12 cellular contexts compared by ENCODE assay signal in the genomic region with DNA sequence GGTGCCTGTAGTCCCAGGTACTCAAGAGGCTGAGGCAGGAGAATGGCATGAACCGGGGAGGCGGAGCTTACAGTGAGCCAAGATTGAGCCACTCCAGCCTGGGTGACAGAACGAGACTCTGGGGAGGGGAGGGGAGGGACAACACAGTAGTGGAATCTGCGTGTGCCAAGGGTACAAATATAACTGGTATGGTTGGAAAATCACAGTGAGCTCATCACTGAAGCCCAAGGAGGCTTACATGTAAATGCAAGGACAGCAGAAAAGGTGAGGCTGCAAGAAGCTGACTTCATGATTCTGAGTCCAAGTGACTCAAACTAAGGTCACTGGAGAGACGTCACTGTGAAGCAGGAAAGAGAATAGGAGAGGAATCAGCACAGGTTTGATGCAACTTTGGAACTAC. TPM values are rescaled to one million over a fixed set of nuclear protein-coding genes. Genes with fewer than 3 reads are reported as not detected.
DNase-seq lines count a peak whose midpoint lies in the region; ATAC-seq, FAIRE-seq and TF ChIP-seq lines count a peak whose summit lies in the region.
"Had no signal": no experiment of that assay in that cellular context is flagged by ENCODE, and none has a peak within 500 bp of the region (broad histone marks: within the 10 kb centered on the region; RNA-seq: fewer than 3 reads in every experiment).

No MANE protein-coding gene starts in this region.

- H2BK5ac ChIP-seq in IMR-90 (ENCODE audit: low read depth, low read length, poor library complexity, severe bottlenecking): no peak overlapping the region

- no peak overlapping the region for H4K91ac ChIP-seq in IMR-90 (ENCODE audit: insufficient read depth, low read depth, low read length)

- H3K27ac Mint-ChIP-seq in effector memory CD8-positive, alpha-beta T cell: no peak overlapping the region
- H3K27ac Mint-ChIP-seq: B cell had no signal

- ATAC-seq in A549: peak; percentile 71 to 92
- ATAC-seq in IMR-90 (ENCODE audit: low read depth): peak; percentile 22; the same call in 1 of the 2 replicates
- no peak for ATAC-seq in effector memory CD8-positive, alpha-beta T cell (replicated peaks)
- no peak for ATAC-seq in HG02588 (IDR thresholded peaks at IDR 0.05; ENCODE audit: unreplicated experiment)

- H3K18ac ChIP-seq in IMR-90 (ENCODE audit: low read depth, low read length): no peak overlapping the region

- no peak overlapping the region for H3K56ac ChIP-seq in IMR-90 (ENCODE audit: extremely low read depth, insufficient read depth, low read length)

- TF ChIP-seq CTCF in A549 (IDR thresholded peaks at IDR 0.05) (no peak), IMR-90 (conservative IDR thresholded peaks at IDR 0.05; ENCODE audit: low read depth, low read length) (no peak), mammary epithelial cell (conservative IDR thresholded peaks at IDR 0.05 in 1 of 2, IDR thresholded peaks at IDR 0.05 in 1 of 2; ENCODE audit: extremely low read depth in 1 of 2, insufficient read depth in 1 of 2, low read depth in 1 of 2, low read length in 2 of 2) (no peak), GM13977 (IDR thresholded peaks at IDR 0.05; ENCODE audit: extremely low read depth, insufficient read depth, missing control alignments) (no peak)

- H2BK20ac ChIP-seq in IMR-90 (ENCODE audit: low read depth, low read length): no peak overlapping the region

- no peak for FAIRE-seq in A549 (lab: Jason Lieb, UNC)

- dilution Hi-C loops in IMR-90 (cut with HindIII; ENCODE audit: low sequenced_read_pairs, unreplicated experiment) (no loop called here), mammary epithelial cell (cut with HindIII; ENCODE audit: low sequenced_read_pairs) (no loop called here)

- H3K14ac ChIP-seq in IMR-90 (replicated peaks; ENCODE audit: low read depth, low read length): no peak overlapping the region; the same call in 1 of the 2 replicates

- no peak for TF ChIP-seq RAD21 in A549 (conservative IDR thresholded peaks at IDR 0.05 in 1 of 2, IDR thresholded peaks at IDR 0.05 in 1 of 2)
- TF ChIP-seq RAD21 in IMR-90 (IDR thresholded peaks at IDR 0.05; ENCODE audit: low read length): no peak

- H3K4me2 ChIP-seq in A549: peak overlapping the region; percentile 78
- H3K4me2 ChIP-seq in IMR-90 (ENCODE audit: low read depth, low read length): no peak overlapping the region
- no peak overlapping the region for H3K4me2 ChIP-seq in mammary epithelial cell (ENCODE audit: insufficient read depth, low read depth, low read length)

- BruUV-seq in IMR-90 (replicated peaks; lab: Mats Ljungman, UMichigan) (no TSS peak), mammary epithelial cell (replicated peaks; lab: Mats Ljungman, UMichigan) (no TSS peak)

- H3K36me3 ChIP-seq in IMR-90 (ENCODE audit: control insufficient read depth, insufficient read depth, low read length): no peaks in the 10 kb centered on the region
- no peaks in the 10 kb centered on the region for H3K36me3 ChIP-seq in mammary epithelial cell (ENCODE audit: insufficient read depth, low read length)
- no peaks in the 10 kb centered on the region for H3K36me3 ChIP-seq in SJCRH30
- H3K36me3 ChIP-seq: esophagus muscularis mucosa had no signal

- H3K23ac ChIP-seq in IMR-90 (ENCODE audit: low read depth, low read length): no peak overlapping the region

- H3K9me3 Mint-ChIP-seq in effector memory CD8-positive, alpha-beta T cell: no peaks in the 10 kb centered on the region

- peaks cover 52% of the 10 kb centered on the region for H3K4me1 ChIP-seq in A549
- peaks cover 15% of the 10 kb centered on the region for H3K4me1 ChIP-seq in IMR-90 (ENCODE audit: control insufficient read depth, insufficient read depth, low read length)
- H3K4me1 ChIP-seq in mammary epithelial cell (ENCODE audit: insufficient read depth, low read length): peaks cover 42% of the 10 kb centered on the region
- H3K4me1 ChIP-seq in SJCRH30: no peaks in the 10 kb centered on the region

- TF ChIP-seq POLR2A in A549 (IDR thresholded peaks at IDR 0.05; ENCODE audit: low read length) (no peak), IMR-90 (IDR thresholded peaks at IDR 0.05; ENCODE audit: low read depth, low read length) (no peak)

- H3K9me3 ChIP-seq in A549 (no peaks in the 10 kb centered on the region), IMR-90 (ENCODE audit: control insufficient read depth, insufficient read depth, low read length) (no peaks in the 10 kb centered on the region), mammary epithelial cell (replicated peaks; ENCODE audit: insufficient read depth, low read length) (no peaks in the 10 kb centered on the region), SJCRH30 (replicated peaks) (no peaks in the 10 kb centered on the region)
- H3K9me3 ChIP-seq: esophagus muscularis mucosa had no signal

- H3K4ac ChIP-seq in IMR-90 (ENCODE audit: low read depth, low read length): no peak overlapping the region; the same call in 1 of the 2 replicates

- H2AFZ ChIP-seq in IMR-90 (replicated peaks; ENCODE audit: low read length, poor library complexity) (no peak overlapping the region), mammary epithelial cell (ENCODE audit: low read depth, low read length) (no peak overlapping the region)

- H4K20me1 ChIP-seq in IMR-90 (ENCODE audit: insufficient read depth, low read length) (peaks cover 24% of the 10 kb centered on the region), mammary epithelial cell (ENCODE audit: insufficient read depth, low read length) (no peaks in the 10 kb centered on the region)

- in situ Hi-C loops in IMR-90 (cut with MboI; ENCODE audit: low sequenced_read_pairs): no loop called here
- in situ Hi-C loops in mammary epithelial cell (cut with MboI; ENCODE audit: low sequenced_read_pairs in 2 of 2): no loop called here
- in situ Hi-C loops in GM13977 (cut with MboI; ENCODE audit: low pct_unique_long_range_greater_than_20kb, low sequenced_read_pairs, unreplicated experiment): no loop called here

- H3K4me1 Mint-ChIP-seq in effector memory CD8-positive, alpha-beta T cell (ENCODE audit: low read depth in 2 of 2): no peaks in the 10 kb centered on the region
- H3K4me1 Mint-ChIP-seq: B cell had no signal

- POLR2A ChIA-PET in A549 (lab: Yijun Ruan, JAX): interaction anchor here (1.1 kb wide), 2 partner anchors 8 to 10 kb away, joined by 3 to 6 read pairs; a partner anchor contains a TSS
- POLR2A ChIA-PET in IMR-90 (lab: Charles Lee; ENCODE audit: unreplicated experiment): no interaction called here

- peaks cover 88% of the 10 kb centered on the region for H3K79me2 ChIP-seq in mammary epithelial cell (ENCODE audit: insufficient read depth, low read length)

- TF ChIP-seq EP300 in A549 (IDR thresholded peaks at IDR 0.05): no peak

- no peak overlapping the region for H3K4me3 Mint-ChIP-seq in effector memory CD8-positive, alpha-beta T cell
- H3K4me3 Mint-ChIP-seq: B cell had no signal

- H2AK5ac ChIP-seq in IMR-90 (ENCODE audit: low read depth, low read length): no peak overlapping the region

- peak overlapping the region in 1 of 2 experiments; percentile 4; a peak in 1 of 4 replicates for H4K8ac ChIP-seq in IMR-90 (ENCODE audit: low read depth in 2 of 2, low read length in 2 of 2)

- peak overlapping the region; percentile 26 to 77; a peak in 5 of 6 replicates for H3K27ac ChIP-seq in A549
- no peak overlapping the region for H3K27ac ChIP-seq in IMR-90 (ENCODE audit: insufficient read depth, low read length)
- H3K27ac ChIP-seq in mammary epithelial cell (ENCODE audit: insufficient read depth, low read depth, low read length): peak overlapping the region; percentile 59
- H3K27ac ChIP-seq in SJCRH30: no peak overlapping the region
- H3K27ac ChIP-seq: esophagus muscularis mucosa had no signal

- peaks cover 19 to 52% of the 10 kb centered on the region in 2 experiments for H3K79me1 ChIP-seq in IMR-90 (ENCODE audit: low read depth in 1 of 2, low read length in 2 of 2)

- no peak overlapping the region for H4K5ac ChIP-seq in IMR-90 (ENCODE audit: low read depth, low read length)

- 44% methylated on average over 5 of the region's 5 CpGs for WGBS in A549 (ENCODE audit: missing lambda C conversion rate)
- WGBS in IMR-90 (ENCODE audit: extremely low coverage in 2 of 2, insufficient read length in 1 of 2), 2 experiments: 57% methylated on average over 4 of the region's 5 CpGs; no CpG with 5 or more reads in 1 of the 2 experiments
- 67% methylated on average over 3 of the region's 5 CpGs for WGBS in mammary epithelial cell (ENCODE audit: low coverage, missing lambda C conversion rate)

- intact Hi-C loops in IMR-90 (cut with micrococcal nuclease): no loop called here
- intact Hi-C loops in mammary epithelial cell (cut with micrococcal nuclease): loop anchor here (2.0 kb wide), 1 partner anchor 98 kb away; no protein-coding TSS in a partner anchor

- no peak overlapping the region for H2BK120ac ChIP-seq in IMR-90 (ENCODE audit: low read depth, low read length)

- no peak overlapping the region for H2AK9ac ChIP-seq in IMR-90 (replicated peaks; ENCODE audit: low read depth, low read length, poor library complexity)

- no peaks in the 10 kb centered on the region for H3K27me3 ChIP-seq in IMR-90 (ENCODE audit: control insufficient read depth, insufficient read depth, low read length)
- H3K27me3 ChIP-seq in mammary epithelial cell (ENCODE audit: insufficient read depth, low read length): no peaks in the 10 kb centered on the region
- H3K27me3 ChIP-seq in SJCRH30: no peaks in the 10 kb centered on the region
- H3K27me3 ChIP-seq: esophagus muscularis mucosa had no signal

- DNase-seq in A549 (ENCODE audit: low read depth in 1 of 2, low spot score in 1 of 2): peak; percentile 38 to 79
- DNase-seq in IMR-90: peak; percentile 92
- peak; percentile 95 for DNase-seq in mammary epithelial cell
- peak; percentile 98 for DNase-seq in kidney tubule cell (ENCODE audit: low spot score)
- DNase-seq in effector memory CD8-positive, alpha-beta T cell: no peak
- no peak for DNase-seq in GM13977 (ENCODE audit: low spot score)
- DNase-seq in SJCRH30: no peak
- DNase-seq: amygdala, H7 had no signal

- H3K9me1 ChIP-seq in IMR-90 (ENCODE audit: insufficient read depth, low read length): peaks cover 21% of the 10 kb centered on the region

- no peaks in the 10 kb centered on the region for H3K36me3 Mint-ChIP-seq in effector memory CD8-positive, alpha-beta T cell (ENCODE audit: insufficient read depth)

- H3K4me3 ChIP-seq in A549 (no peak overlapping the region), IMR-90 (ENCODE audit: insufficient read depth, low read depth, low read length) (no peak overlapping the region), mammary epithelial cell (replicated peaks in 1 of 3; ENCODE audit: insufficient read depth in 1 of 3, low read depth in 2 of 3, low read length in 3 of 3) (no peak overlapping the region), SJCRH30 (no peak overlapping the region)
- H3K4me3 ChIP-seq: esophagus muscularis mucosa had no signal

- H3K27me3 Mint-ChIP-seq in effector memory CD8-positive, alpha-beta T cell: peaks cover 52 to 70% of the 10 kb centered on the region in 2 donors

- CTCF ChIA-PET in A549 (lab: Yijun Ruan, JAX) (interaction anchor here (1.2 to 4.2 kb wide), 3 partner anchors 10 to 59 kb away, joined by 3 to 18 read pairs (median 4); no protein-coding TSS in a partner anchor), IMR-90 (lab: Yijun Ruan, JAX) (interaction anchor here (1.0 kb wide), 1 partner anchor 10 kb away, joined by 4 read pairs; no protein-coding TSS in a partner anchor), mammary epithelial cell (lab: Charles Lee; ENCODE audit: low non-redundant PET) (interaction anchor here (0.6 kb wide), 1 partner anchor 9 kb away, joined by 14 read pairs; a partner anchor contains a TSS)

- H3K9ac ChIP-seq in IMR-90 (ENCODE audit: low read depth, low read length) (no peak overlapping the region), mammary epithelial cell (ENCODE audit: insufficient read depth, low read length) (no peak overlapping the region)

- no peak overlapping the region for H2BK15ac ChIP-seq in IMR-90 (ENCODE audit: low read depth, low read length)

RNA-seq across cellular contexts. Expression of a gene that starts 9.2 kb away (rescaled TPM):
- 76.9 and 87.6 TPM in 2 replicates for polyA plus RNA-seq in A549 (2011; rRNA removed)
- polyA plus RNA-seq in A549 (2012; cell fraction: cytosol; rRNA removed): 23.1 and 28.0 TPM in 2 replicates
- 10.3 and 12.1 TPM in 2 replicates for polyA plus RNA-seq in A549 (2012; cell fraction: nucleus; rRNA removed)
- 84.8 to 95.0 TPM (median 93.1 TPM) in 3 replicates for polyA plus RNA-seq in A549 (2017; fragmentation: RNase III; extraction: RNeasy Plus Mini Kit Qiagen cat#74134 plus additional on column Dnase treatment)
- 46.9 and 49.9 TPM in 2 replicates for polyA minus RNA-seq in A549 (2011; rRNA and poly(A)+ RNA removed)
- total RNA-seq in IMR-90 (2012; rRNA removed): 82.6 and 83.9 TPM in 2 replicates
- 42.4 and 55.4 TPM in 2 replicates for polyA plus RNA-seq in IMR-90 (2012; rRNA removed)
- polyA plus RNA-seq in IMR-90 (2012; cell fraction: cytosol; rRNA removed): 12.1 and 13.7 TPM in 2 replicates
- polyA plus RNA-seq in IMR-90 (2012; cell fraction: nucleus; rRNA removed; ENCODE audit: low replicate concordance): 5.4 and 27.4 TPM in 2 replicates
- 100 to 1,000 TPM in 1 of 2 donors, 10 to 100 TPM in 1; 76.4 to 133 TPM for total RNA-seq in mammary epithelial cell
- polyA plus RNA-seq in mammary epithelial cell: 50.8 TPM
- polyA minus RNA-seq in mammary epithelial cell: 63.0 TPM
- 64.8 and 72.5 TPM in 2 replicates for total RNA-seq in SJCRH30 (2014; rRNA removed; shearing (Covaris generic))
- total RNA-seq: B cell had no signal

RNA-seq across cellular contexts. Expression of a gene that starts 9.6 kb away (rescaled TPM):
- polyA plus RNA-seq in A549 (2011; rRNA removed) (9.9 and 13.7 TPM in 2 replicates), A549 (2017; fragmentation: RNase III; extraction: RNeasy Plus Mini Kit Qiagen cat#74134 plus additional on column Dnase treatment) (11.7 to 14.2 TPM (median 13.4 TPM) in 3 replicates), IMR-90 (2012; rRNA removed) (3.2 and 3.4 TPM in 2 replicates), mammary epithelial cell (12.6 TPM)
- 6.9 and 9.8 TPM in 2 replicates for polyA plus RNA-seq in A549 (2012; cell fraction: cytosol; rRNA removed)
- polyA plus RNA-seq in A549 (2012; cell fraction: nucleus; rRNA removed): 5.4 and 8.0 TPM in 2 replicates
- polyA minus RNA-seq in A549 (2011; rRNA and poly(A)+ RNA removed): 5.8 and 6.5 TPM in 2 replicates
- total RNA-seq in IMR-90 (2012; rRNA removed) (4.8 and 8.9 TPM in 2 replicates), mammary epithelial cell (100 to 1,000 TPM in 1 of 2 donors, 10 to 100 TPM in 1; 32.9 to 120 TPM)
- 1.8 and 3.7 TPM in 2 replicates for polyA plus RNA-seq in IMR-90 (2012; cell fraction: cytosol; rRNA removed)
- 2.0 and 2.4 TPM in 2 replicates for polyA plus RNA-seq in IMR-90 (2012; cell fraction: nucleus; rRNA removed; ENCODE audit: low replicate concordance)
- polyA minus RNA-seq in mammary epithelial cell: 16.3 TPM
- 7.0 and 7.8 TPM in 2 replicates for total RNA-seq in SJCRH30 (2014; rRNA removed; shearing (Covaris generic))

Comparison
In these comparisons a context has a peak if more than half of its experiments do, and no peak if none do; other contexts are left out.
1. ATAC-seq: peak in A549 (2 of 2) and IMR-90 (single experiment); none in effector memory CD8-positive, alpha-beta T cell (single experiment) and HG02588 (single experiment).
2. DNase-seq: peak in A549 (2 of 2), IMR-90 (single experiment), mammary epithelial cell (single experiment) and kidney tubule cell (single experiment); none in effector memory CD8-positive, alpha-beta T cell (0 of 3), GM13977 (single experiment) and SJCRH30 (0 of 2).
3. H3K27ac ChIP-seq: peak in A549 (2 of 2) and mammary epithelial cell (single experiment); none in IMR-90 (single experiment) and SJCRH30 (single experiment).